22 cellular contexts compared by ENCODE assay signal in the genomic region with DNA sequence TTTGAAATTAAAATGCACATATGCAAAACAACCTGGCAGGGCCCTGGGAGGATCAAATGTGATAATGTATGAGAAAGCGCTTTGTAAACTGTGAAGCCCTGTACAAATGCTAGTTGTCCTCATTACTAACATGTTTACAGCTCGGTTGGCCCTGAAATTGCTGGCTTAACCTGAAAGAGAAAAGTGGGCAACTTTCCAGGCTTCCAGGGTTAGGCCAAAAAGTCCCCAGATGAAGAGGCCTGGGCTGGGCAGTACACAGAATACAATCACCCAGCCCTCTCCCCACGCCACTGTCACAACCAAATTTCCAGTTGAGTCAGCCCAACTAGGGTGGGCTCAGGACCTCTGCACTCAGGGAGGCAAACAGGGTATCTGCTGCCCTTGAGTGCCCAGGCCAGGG.
DNase-seq lines count a peak whose midpoint lies in the region; ATAC-seq and TF ChIP-seq lines count a peak whose summit lies in the region.
"Had no signal": no experiment of that assay in that cellular context is flagged by ENCODE, and none has a peak within 500 bp of the region (broad histone marks: within the 10 kb centered on the region; RNA-seq: fewer than 3 reads in every experiment).

No MANE protein-coding gene starts in this region.

- H3K79me2 ChIP-seq in mesendoderm (ENCODE audit: control insufficient read depth, insufficient read depth, low read length): no peaks in the 10 kb centered on the region

- peaks cover 71% of the 10 kb centered on the region for H3K4me1 Mint-ChIP-seq in CD4-positive, alpha-beta T cell (ENCODE audit: low read depth)
- peaks cover 42 to 72% (median 46%) of the 10 kb centered on the region in 3 donors for H3K4me1 Mint-ChIP-seq in CD8-positive, alpha-beta memory T cell

- TF ChIP-seq CTCF in CD4-positive, alpha-beta T cell (IDR thresholded peaks at IDR 0.05): no peak
- TF ChIP-seq CTCF in astrocyte of the cerebellum (IDR thresholded peaks at IDR 0.05; ENCODE audit: low read depth, low read length, missing control alignments) (no peak), lower lobe of right lung (IDR thresholded peaks at IDR 0.05) (no peak)

- no peak overlapping the region for H4K5ac ChIP-seq in mesendoderm (ENCODE audit: low read length)

- no peak overlapping the region for H3K4me3 Mint-ChIP-seq in CD4-positive, alpha-beta T cell
- no peak overlapping the region for H3K4me3 Mint-ChIP-seq in CD8-positive, alpha-beta memory T cell
- H3K4me3 Mint-ChIP-seq: effector memory CD8-positive, alpha-beta T cell; GM23338; T-helper 17 cell had no signal

- H2BK15ac ChIP-seq in mesendoderm (replicated peaks; ENCODE audit: low read depth): no peak overlapping the region

- no CpG with 5 or more reads among the region's 3 CpGs for whole genome bisulfite sequencing in mesendoderm (ENCODE audit: extremely low coverage, insufficient coverage, low lambda C conversion rate)

- H3K9me3 ChIP-seq in CD4-positive, alpha-beta T cell (ENCODE audit: control insufficient read depth, low read length): no peaks in the 10 kb centered on the region
- no peaks in the 10 kb centered on the region for H3K9me3 ChIP-seq in lower lobe of right lung
- H3K9me3 ChIP-seq in CD8-positive, alpha-beta memory T cell (ENCODE audit: low read length): no peaks in the 10 kb centered on the region
- H3K9me3 ChIP-seq: BLaER1, SK-N-SH, uterus had no signal

- H3K4me1 ChIP-seq in mesendoderm (ENCODE audit: control insufficient read depth, low read depth, low read length) (peaks cover 7% of the 10 kb centered on the region), lower lobe of right lung (peaks cover 51% of the 10 kb centered on the region)
- H3K4me1 ChIP-seq in CD8-positive, alpha-beta memory T cell (ENCODE audit: insufficient read depth, low read length): peaks cover 67% of the 10 kb centered on the region
- H3K4me1 ChIP-seq: uterus had no signal

- no peak overlapping the region for H3K4me2 ChIP-seq in mesendoderm (ENCODE audit: low read length)
- H3K4me2 ChIP-seq: GM23338, SK-N-SH, smooth muscle cell had no signal

- POLR2A ChIA-PET in CD4-positive, alpha-beta T cell (lab: Charles Lee): no interaction called here
- POLR2A ChIA-PET in CD8-positive, alpha-beta memory T cell (lab: Charles Lee): interaction anchor here (0.6 kb wide), 2 partner anchors 29 to 65 kb away, joined by 3 to 5 read pairs; no protein-coding TSS in a partner anchor

- peaks cover 48% of the 10 kb centered on the region for H3K36me3 Mint-ChIP-seq in CD4-positive, alpha-beta T cell (ENCODE audit: low read depth)
- peaks cover 0 to 32% (median 8%) of the 10 kb centered on the region in 3 donors for H3K36me3 Mint-ChIP-seq in CD8-positive, alpha-beta memory T cell

- H3K9me3 Mint-ChIP-seq in CD4-positive, alpha-beta T cell: no peaks in the 10 kb centered on the region
- no peaks in the 10 kb centered on the region for H3K9me3 Mint-ChIP-seq in CD8-positive, alpha-beta memory T cell
- H3K9me3 Mint-ChIP-seq: effector memory CD8-positive, alpha-beta T cell; GM23338 had no signal

- no peak for DNase-seq in CD4-positive, alpha-beta T cell
- peak; percentile 31 for DNase-seq in NCI-H1694 (lab: John Stamatoyannopoulos, UW)
- DNase-seq in astrocyte of the cerebellum (ENCODE audit: low read depth): peak; percentile 22
- no peak for DNase-seq in mesendoderm
- DNase-seq in stimulated activated CD4-positive, alpha-beta T cell treated with anti-CD3 and anti-CD28 coated beads, Interleukin-1b, Interleukin-23, amount 100 ng/mL, for 48 hours: no peak
- DNase-seq in lower lobe of right lung: no peak
- DNase-seq in CD8-positive, alpha-beta memory T cell: no peak
- DNase-seq in MV-4-11 (lab: John Stamatoyannopoulos, UW): no peak
- DNase-seq: ACHN; activated CD4-positive, alpha-beta T cell treated with anti-CD3 and anti-CD28 coated beads for 4 hours; activated naive CD4-positive, alpha-beta T cell treated with Interleukin-2 at 50 U/mL for 16 hours; activated T-cell treated with anti-CD3 and anti-CD28 coated beads, Interleukin-2, amount 50 U/mL, for 48 hours; effector memory CD8-positive, alpha-beta T cell; foreskin fibroblast; NCI-H187; SK-N-SH; T-helper 17 cell; uterus had no signal

- no peak overlapping the region for H2BK120ac ChIP-seq in mesendoderm (ENCODE audit: low read depth, low read length)

- H3K79me1 ChIP-seq in mesendoderm (ENCODE audit: low read length): no peaks in the 10 kb centered on the region

- H3K27me3 Mint-ChIP-seq in CD4-positive, alpha-beta T cell: no peaks in the 10 kb centered on the region
- peaks cover 0 to 2% of the 10 kb centered on the region in 2 donors for H3K27me3 Mint-ChIP-seq in CD8-positive, alpha-beta memory T cell
- H3K27me3 Mint-ChIP-seq: effector memory CD8-positive, alpha-beta T cell; T-helper 17 cell had no signal

- H3K9ac ChIP-seq in mesendoderm (ENCODE audit: low read length): no peak overlapping the region
- H3K9ac ChIP-seq: BLaER1, SK-N-SH had no signal

- peak overlapping the region; percentile 47 for H3K56ac ChIP-seq in mesendoderm (ENCODE audit: low read length)

- H3K23ac ChIP-seq in mesendoderm (ENCODE audit: low read length): no peak overlapping the region

- no peak for ATAC-seq in CD4-positive, alpha-beta T cell (ENCODE audit: poor library complexity)
- no peak for ATAC-seq in lower lobe of right lung
- ATAC-seq: effector memory CD8-positive, alpha-beta T cell; GM23338; K562; T-helper 17 cell had no signal

- H3K27ac Mint-ChIP-seq in CD4-positive, alpha-beta T cell: peak overlapping the region; percentile 97
- peak overlapping the region in 2 of 8 donors; percentile 24 to 32 for H3K27ac Mint-ChIP-seq in CD8-positive, alpha-beta memory T cell
- H3K27ac Mint-ChIP-seq: GM23338, T-helper 17 cell had no signal

- H3K36me3 ChIP-seq in mesendoderm (ENCODE audit: control insufficient read depth, insufficient read depth, low read length) (no peaks in the 10 kb centered on the region), lower lobe of right lung (peaks cover 12% of the 10 kb centered on the region)
- H3K36me3 ChIP-seq in CD8-positive, alpha-beta memory T cell (ENCODE audit: insufficient read depth, low read length): peaks cover 14% of the 10 kb centered on the region
- H3K36me3 ChIP-seq: uterus had no signal

- H3K18ac ChIP-seq in mesendoderm (ENCODE audit: low read length): no peak overlapping the region

- intact Hi-C loops in CD4-positive, alpha-beta T cell (cut with DNase I, micrococcal nuclease): no loop called here
- intact Hi-C loops in lower lobe of right lung (cut with DNase I): no loop called here

- H2BK5ac ChIP-seq in mesendoderm (ENCODE audit: low read length): no peak overlapping the region

- H3K27ac ChIP-seq in CD4-positive, alpha-beta T cell (ENCODE audit: low read depth, low read length): no peak overlapping the region
- H3K27ac ChIP-seq in mesendoderm (ENCODE audit: low read depth, low read length) (no peak overlapping the region), lower lobe of right lung (no peak overlapping the region)
- no peak overlapping the region for H3K27ac ChIP-seq in CD8-positive, alpha-beta memory T cell (ENCODE audit: low read depth, low read length)
- H3K27ac ChIP-seq: BLaER1 had no signal

- H2AK5ac ChIP-seq in mesendoderm (ENCODE audit: low read length): no peak overlapping the region

- H3K4ac ChIP-seq in mesendoderm (ENCODE audit: low read depth, low read length): no peak overlapping the region

- no peaks in the 10 kb centered on the region for H3K27me3 ChIP-seq in CD4-positive, alpha-beta T cell (ENCODE audit: control insufficient read depth, insufficient read depth, low read length)
- H3K27me3 ChIP-seq in mesendoderm (ENCODE audit: insufficient read depth, low read length, poor library complexity): no peaks in the 10 kb centered on the region
- no peaks in the 10 kb centered on the region for H3K27me3 ChIP-seq in lower lobe of right lung (ENCODE audit: low read depth)
- no peaks in the 10 kb centered on the region for H3K27me3 ChIP-seq in CD8-positive, alpha-beta memory T cell (ENCODE audit: insufficient read depth, low read length, poor library complexity, severe bottlenecking)
- H3K27me3 ChIP-seq: BLaER1, uterus had no signal

- CTCF ChIA-PET in CD4-positive, alpha-beta T cell (lab: Charles Lee): interaction anchor here (1.1 kb wide), 1 partner anchor 95 kb away, joined by 4 read pairs; no protein-coding TSS in a partner anchor
- CTCF ChIA-PET in CD8-positive, alpha-beta memory T cell (lab: Charles Lee): no interaction called here

- in situ Hi-C loops in astrocyte of the cerebellum (cut with HindIII; ENCODE audit: low sequenced_read_pairs): no loop called here

- H3K4me3 ChIP-seq in astrocyte of the cerebellum (ENCODE audit: low read depth, low read length) (no peak overlapping the region), mesendoderm (ENCODE audit: low read length) (no peak overlapping the region), lower lobe of right lung (no peak overlapping the region)
- no peak overlapping the region for H3K4me3 ChIP-seq in CD8-positive, alpha-beta memory T cell (ENCODE audit: low read length)
- H3K4me3 ChIP-seq: BLaER1, GM23338, K562, smooth muscle cell, uterus had no signal

- H4K8ac ChIP-seq in mesendoderm (ENCODE audit: low read depth, low read length): no peak overlapping the region

Comparison
In these comparisons a context has a peak if more than half of its experiments do, and no peak if none do; other contexts are left out.
1. DNase-seq: peak in NCI-H1694 (single experiment) and astrocyte of the cerebellum (single experiment); none in CD4-positive, alpha-beta T cell (0 of 10), mesendoderm (single experiment), stimulated activated CD4-positive, alpha-beta T cell treated with anti-CD3 and anti-CD28 coated beads, Interleukin-1b, Interleukin-23, amount 100 ng/mL, for 48 hours (single experiment), lower lobe of right lung (single experiment), CD8-positive, alpha-beta memory T cell (0 of 5) and MV-4-11 (single experiment).